ENCODE assay signal across 18 cellular contexts in the genomic region with DNA sequence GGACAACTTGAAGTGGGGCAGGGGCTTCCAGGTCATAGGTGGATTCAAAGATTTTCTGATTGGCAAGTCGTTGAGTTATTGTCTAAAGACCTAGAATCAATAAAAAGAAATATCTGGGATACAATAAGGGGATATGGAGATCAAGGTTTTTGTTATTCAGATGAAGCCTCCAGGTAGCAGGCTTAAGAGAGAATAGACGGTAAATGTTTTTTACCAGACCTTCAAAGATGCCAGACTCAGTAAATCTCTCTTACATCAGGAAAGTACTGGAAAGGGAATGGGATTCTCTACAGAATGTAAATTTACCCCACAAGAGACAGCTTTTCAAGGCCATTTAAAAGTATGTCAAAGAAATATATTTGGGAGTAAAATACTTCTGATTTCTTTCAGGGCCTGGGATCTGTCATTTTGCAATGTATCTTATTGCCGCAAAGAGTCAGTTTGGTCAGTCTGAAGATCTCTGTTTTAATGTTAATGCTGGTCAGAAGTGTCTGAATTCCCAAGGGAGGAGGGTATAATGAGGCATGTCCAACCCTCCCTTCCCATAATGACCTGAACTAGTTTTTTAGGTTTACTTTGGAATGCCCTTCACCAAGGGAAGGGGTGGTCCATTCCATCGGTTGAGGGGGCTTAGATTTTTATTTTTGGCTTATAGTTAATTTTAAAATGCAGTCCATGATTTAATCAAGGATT. TPM values are rescaled to one million over a fixed set of nuclear protein-coding genes. Genes with fewer than 3 reads are reported as not detected.
DNase-seq lines count a peak whose midpoint lies in the region; ATAC-seq and TF ChIP-seq lines count a peak whose summit lies in the region.
"Had no signal": no experiment of that assay in that cellular context is flagged by ENCODE, and none has a peak within 500 bp of the region (broad histone marks: within the 10 kb centered on the region; RNA-seq: fewer than 3 reads in every experiment).

No MANE protein-coding gene starts in this region.

- no peaks in the 10 kb centered on the region for H3K36me3 ChIP-seq in iPS-18a (ENCODE audit: control insufficient read depth, low read depth, low read length)
- H3K36me3 ChIP-seq: HAP-1 had no signal

- H3K27ac ChIP-seq in iPS-18a (ENCODE audit: low read length), result peak overlapping the region; percentile 19
- H3K27ac ChIP-seq: 22Rv1, A549, C4-2B had no signal

- no peaks in the 10 kb centered on the region for H3K4me1 Mint-ChIP-seq in activated naive CD4-positive, alpha-beta T cell treated with anti-CD3 and anti-CD28 coated beads, Interleukin-2, amount 50 U/mL, for 24 hours
- peaks cover 49% of the 10 kb centered on the region for H3K4me1 Mint-ChIP-seq in WTC11
- H3K4me1 Mint-ChIP-seq in natural killer cell, result no peaks in the 10 kb centered on the region

- intact Hi-C loops in natural killer cell (cut with micrococcal nuclease), result no loop called here

- TF ChIP-seq CTCF in WTC11 (IDR thresholded peaks at IDR 0.05), result no peak
- no peak for TF ChIP-seq CTCF in natural killer cell (IDR thresholded peaks at IDR 0.05)

- DNase-seq in activated naive CD4-positive, alpha-beta T cell treated with Interleukin-2 at 50 U/mL for 16 hours, result no peak
- DNase-seq in WTC11 (ENCODE audit: low spot score) (no peak), SIG-M5 treated with dmso at 0.1 percent for 504 hours (lab: John Stamatoyannopoulos, UW; ENCODE audit: unreplicated experiment) (no peak), natural killer cell (no peak), NCI-H1417 treated with DMSO at 0.1 percent for 48 hours (lab: John Stamatoyannopoulos, UW) (no peak)
- DNase-seq: AML-193; Caco-2; CD4-positive, alpha-beta T cell; GOT3; KBM-7 had no signal

- CTCF ChIA-PET in WTC11 (lab: Charles Lee), result no interaction called here

- H3K9ac ChIP-seq in iPS-18a (ENCODE audit: low read length), result no peak overlapping the region

- no peaks in the 10 kb centered on the region for H3K9me3 ChIP-seq in iPS-18a (ENCODE audit: control insufficient read depth, low read depth, low read length)
- H3K9me3 ChIP-seq: A549, Caco-2, HAP-1 had no signal

- no peaks in the 10 kb centered on the region for H3K9me3 Mint-ChIP-seq in activated naive CD4-positive, alpha-beta T cell treated with anti-CD3 and anti-CD28 coated beads, Interleukin-2, amount 50 U/mL, for 24 hours
- H3K9me3 Mint-ChIP-seq in WTC11 (peaks cover 19% of the 10 kb centered on the region), natural killer cell (no peaks in the 10 kb centered on the region)
- H3K9me3 Mint-ChIP-seq: CD4-positive, alpha-beta T cell; IgD-negative memory B cell had no signal

- H3K4me3 ChIP-seq in iPS-18a (ENCODE audit: low read length), result peak overlapping the region; percentile 17
- H3K4me3 ChIP-seq: A549, HAP-1 had no signal

- no peaks in the 10 kb centered on the region for H3K27me3 ChIP-seq in iPS-18a (ENCODE audit: control insufficient read depth, insufficient read depth, low read length)

- H3K27ac Mint-ChIP-seq in activated naive CD4-positive, alpha-beta T cell treated with anti-CD3 and anti-CD28 coated beads, Interleukin-2, amount 50 U/mL, for 24 hours, result peak overlapping the region; percentile 47
- H3K27ac Mint-ChIP-seq in WTC11 (peak overlapping the region; percentile 86), natural killer cell (no peak overlapping the region)
- H3K27ac Mint-ChIP-seq: CD4-positive, alpha-beta T cell; IgD-negative memory B cell had no signal

- H3K27me3 Mint-ChIP-seq in activated naive CD4-positive, alpha-beta T cell treated with anti-CD3 and anti-CD28 coated beads, Interleukin-2, amount 50 U/mL, for 24 hours, result peaks cover 28% of the 10 kb centered on the region
- H3K27me3 Mint-ChIP-seq in WTC11 (ENCODE audit: low read depth) (no peaks in the 10 kb centered on the region), natural killer cell (ENCODE audit: low read depth in 2 of 2) (peaks cover 27 to 58% of the 10 kb centered on the region in 2 donors)

- H3K36me3 Mint-ChIP-seq in activated naive CD4-positive, alpha-beta T cell treated with anti-CD3 and anti-CD28 coated beads, Interleukin-2, amount 50 U/mL, for 24 hours, result no peaks in the 10 kb centered on the region
- H3K36me3 Mint-ChIP-seq in WTC11 (no peaks in the 10 kb centered on the region), natural killer cell (no peaks in the 10 kb centered on the region)
- H3K36me3 Mint-ChIP-seq: IgD-negative memory B cell had no signal

- no peak overlapping the region for H3K4me3 Mint-ChIP-seq in activated naive CD4-positive, alpha-beta T cell treated with anti-CD3 and anti-CD28 coated beads, Interleukin-2, amount 50 U/mL, for 24 hours
- no peak overlapping the region for H3K4me3 Mint-ChIP-seq in WTC11
- no peak overlapping the region for H3K4me3 Mint-ChIP-seq in natural killer cell
- H3K4me3 Mint-ChIP-seq: CD4-positive, alpha-beta T cell; IgD-negative memory B cell had no signal

- peaks cover 36% of the 10 kb centered on the region for H3K4me1 ChIP-seq in iPS-18a (ENCODE audit: control insufficient read depth, low read depth, low read length)

- POLR2A ChIA-PET in WTC11 (lab: Charles Lee), result no interaction called here

- ATAC-seq in WTC11 (peak; percentile 83), natural killer cell (no peak)
- ATAC-seq: A549, HepG2 had no signal

TF ChIP-seq in WTC11, 78 proteins besides CTCF, POLR2A, EP300 and RAD21:
- TF ChIP-seq TP53 (CRISPR knock-in tag; IDR thresholded peaks at IDR 0.05), result no peak
TF ChIP-seq in WTC11: peak in this region for 0.

RNA-seq across cellular contexts. Expression of a gene that starts 13.6 kb away (rescaled TPM):
- 13.4 to 15.8 TPM (median 14.8 TPM) in 3 replicates for total RNA-seq in WTC11 (2021)
- total RNA-seq in natural killer cell, result 10 to 100 TPM; 15.2 to 27.9 (median 19.5) TPM

RNA-seq across cellular contexts. Expression of a gene that starts 15.6 kb away (rescaled TPM):
- total RNA-seq in WTC11 (2021) (69.5 to 74.5 TPM (median 69.8 TPM) in 3 replicates), natural killer cell (under 1 TPM in 2 of 3 donors, not detected in 1; 0.50 to 0.71 TPM)

Comparison
In these comparisons a context has a peak if more than half of its experiments do, and no peak if none do; other contexts are left out.
1. H3K27ac Mint-ChIP-seq: peak in activated naive CD4-positive, alpha-beta T cell treated with anti-CD3 and anti-CD28 coated beads, Interleukin-2, amount 50 U/mL, for 24 hours (single experiment) and WTC11 (single experiment); none in natural killer cell (0 of 2).
2. RNA of a gene that starts 15.6 kb away (total RNA-seq): 69.5 to 74.5 TPM in WTC11; 0.50 to 0.71 TPM in natural killer cell; every median in the first group is over 10 times any median in the second.